ENCODE assay signal across 17 cellular contexts in genomic region chr10:95405655-95406054, GRCh38.
A peak's percentile ranks its signal among the peaks of the same experiment; 100 is the strongest.
DNase-seq lines count a peak whose midpoint lies in the region; ATAC-seq, FAIRE-seq and TF ChIP-seq lines count a peak whose summit lies in the region.
"Had no signal": no experiment of that assay in that cellular context is flagged by ENCODE, and none has a peak within 500 bp of the region (broad histone marks: within the 10 kb centered on the region; RNA-seq: fewer than 3 reads in every experiment).

No MANE protein-coding gene starts in this region.

- H3K4me1 ChIP-seq in endodermal cell (ENCODE audit: control insufficient read depth, insufficient read depth, low read length) = no peaks in the 10 kb centered on the region
- H3K4me1 ChIP-seq in tibial artery = peaks cover 0 to 100% (median 61%) of the 10 kb centered on the region in 4 donors

- H3K27me3 Mint-ChIP-seq in endodermal cell (ENCODE audit: insufficient read depth) = no peaks in the 10 kb centered on the region
- H3K27me3 Mint-ChIP-seq: CD4-positive, alpha-beta memory T cell had no signal

- H3K27me3 ChIP-seq in endodermal cell (ENCODE audit: control insufficient read depth, insufficient read depth, low read length, poor library complexity, severe bottlenecking) = no peaks in the 10 kb centered on the region
- H3K27me3 ChIP-seq in tibial artery = no peaks in the 10 kb centered on the region

- H3K27ac ChIP-seq in angular gyrus (ENCODE audit: low read depth, low read length) (peak overlapping the region; percentile 78), endodermal cell (ENCODE audit: low read depth, low read length) (no peak overlapping the region), tibial artery (peak overlapping the region; percentile 84 to 91)
- H3K27ac ChIP-seq: GM23248, HL-60 had no signal

- WGBS in endodermal cell (ENCODE audit: insufficient coverage in 1 of 2, insufficient read length in 1 of 2), 2 experiments = 65% methylated on average over 2 of the region's 2 CpGs; no CpG with 5 or more reads in 1 of the 2 experiments

- DNase-seq in endodermal cell (peak; percentile 25), tibial artery (no peak), cerebellum (ENCODE audit: low spot score) (no peak), foreskin fibroblast (no peak)
- DNase-seq: CD4-positive, alpha-beta memory T cell; GF-D8; GM23248; NCI-H1048; NCI-H1694; NCI-H446 treated with DMSO at 0.1 percent for 48 hours had no signal

- H3K9me3 Mint-ChIP-seq in endodermal cell = no peaks in the 10 kb centered on the region
- H3K9me3 Mint-ChIP-seq: CD4-positive, alpha-beta memory T cell had no signal

- H3K36me3 ChIP-seq in endodermal cell (ENCODE audit: control insufficient read depth, insufficient read depth, low read length) (no peaks in the 10 kb centered on the region), tibial artery (peaks cover 67 to 80% (median 75%) of the 10 kb centered on the region in 3 donors)

- H3K4me3 Mint-ChIP-seq in endodermal cell = no peak overlapping the region
- H3K4me3 Mint-ChIP-seq: B cell; CD4-positive, alpha-beta memory T cell had no signal

- no peak overlapping the region for H3K27ac Mint-ChIP-seq in endodermal cell
- H3K27ac Mint-ChIP-seq: B cell; CD4-positive, alpha-beta memory T cell had no signal

- H3K36me3 Mint-ChIP-seq in endodermal cell (ENCODE audit: low read depth) = peaks cover 11% of the 10 kb centered on the region
- H3K36me3 Mint-ChIP-seq: CD4-positive, alpha-beta memory T cell had no signal

- H3K9me3 ChIP-seq in endodermal cell (ENCODE audit: control insufficient read depth, low read length) (no peaks in the 10 kb centered on the region), tibial artery (no peaks in the 10 kb centered on the region)

- peaks cover 28% of the 10 kb centered on the region for H3K4me1 Mint-ChIP-seq in endodermal cell
- H3K4me1 Mint-ChIP-seq: B cell; CD4-positive, alpha-beta memory T cell had no signal

- no peak for ATAC-seq in HG02870 (IDR thresholded peaks at IDR 0.05; ENCODE audit: unreplicated experiment)
- ATAC-seq: K562 had no signal

- no peak for TF ChIP-seq CTCF in endodermal cell (conservative IDR thresholded peaks at IDR 0.05)
- TF ChIP-seq CTCF in tibial artery (IDR thresholded peaks at IDR 0.05) = no peak
- TF ChIP-seq CTCF in foreskin fibroblast (IDR thresholded peaks at IDR 0.05; ENCODE audit: low read depth, low read length) = no peak

- H3K4me3 ChIP-seq in endodermal cell (ENCODE audit: low read length) = no peak overlapping the region
- H3K4me3 ChIP-seq in tibial artery = no peak overlapping the region
- H3K4me3 ChIP-seq in foreskin fibroblast (ENCODE audit: low read depth in 1 of 2, low read length in 2 of 2) = no peak overlapping the region
- H3K4me3 ChIP-seq: GM23248, K562 had no signal

- no peak overlapping the region for H3K9ac ChIP-seq in endodermal cell (ENCODE audit: extremely low read depth, low read length, poor library complexity, severe bottlenecking)
- H3K9ac ChIP-seq: GM23248 had no signal

- intact Hi-C loops in tibial artery (cut with DNase I; ENCODE audit: low total_unique reads) = no loop called here

- peak; percentile 9 for FAIRE-seq in islet of Langerhans (lab: Jason Lieb, UNC)
- FAIRE-seq: D721Med, K562 had no signal
